16 cellular contexts compared by ENCODE assay signal in genomic region chr1:220378571-220379302, GRCh38.
"Had no signal": no experiment of that assay in that cellular context is flagged by ENCODE, and none has a peak within 500 bp of the region (broad histone marks: within the 10 kb centered on the region; RNA-seq: fewer than 3 reads in every experiment).

No MANE protein-coding gene starts in this region.

- H3K79me2 ChIP-seq: parathyroid adenoma had no signal

- H3K9me3 ChIP-seq: tibial artery, vagina had no signal

- DNase-seq: activated CD4-positive, alpha-beta T cell treated with anti-CD3 and anti-CD28 coated beads for 1 hour; activated CD4-positive, alpha-beta T cell treated with anti-CD3 and anti-CD28 coated beads, Interleukin-2, amount 50 U/mL, for 4 hours; activated naive CD4-positive, alpha-beta T cell treated with Interleukin-2 at 50 U/mL for 16 hours; activated naive CD8-positive, alpha-beta T cell treated with anti-CD3 and anti-CD28 coated beads, Interleukin-2, amount 50 U/mL, for 24 hours; activated T-cell treated with anti-CD3 and anti-CD28 coated beads for 4 hours; dorsolateral prefrontal cortex; endodermal cell; islet precursor cell; left lung; naive thymus-derived CD4-positive, alpha-beta T cell; stimulated activated CD4-positive, alpha-beta T cell treated with anti-CD3 and anti-CD28 coated beads, Interleukin-2, amount 100 ng/mL, for 48 hours; tibial artery had no signal

- ATAC-seq: activated naive CD8-positive, alpha-beta T cell treated with anti-CD3 and anti-CD28 coated beads, Interleukin-2, amount 50 U/mL, for 24 hours; activated T-helper 17 cell treated with anti-CD3 and anti-CD28 coated beads, Interleukin-2, amount 50 U/mL, for 72 hours; left lung; naive thymus-derived CD4-positive, alpha-beta T cell; stimulated activated memory B cell treated with anti-CD40 and anti-IgM and Interleukin-4, amounts not matched to agents 10 μg/mL and 1 μg/mL and 100 μg/mL, for 72 hours had no signal

- H3K27ac ChIP-seq: dorsolateral prefrontal cortex, left lung, parathyroid adenoma, tibial artery, vagina had no signal

- H3K36me3 ChIP-seq: left lung, tibial artery, vagina had no signal

- H2AFZ ChIP-seq: parathyroid adenoma had no signal

- H3K4me3 ChIP-seq: dorsolateral prefrontal cortex, left lung, tibial artery, vagina had no signal

- H3K27me3 ChIP-seq: left lung, tibial artery, vagina had no signal

- H3K9ac ChIP-seq: parathyroid adenoma had no signal

- H3K4me1 ChIP-seq: left lung, parathyroid adenoma, tibial artery, vagina had no signal
